Comparison of ENCODE assay signal across 24 cellular contexts in genomic region chr7:88391247-88391646, GRCh38.
"Had no signal": no experiment of that assay in that cellular context is flagged by ENCODE, and none has a peak within 500 bp of the region (broad histone marks: within the 10 kb centered on the region; RNA-seq: fewer than 3 reads in every experiment).

No MANE protein-coding gene starts in this region.

- DNase-seq: effector memory CD8-positive, alpha-beta T cell; erythroblast; hypothalamus; immature natural killer cell; islet precursor cell; kidney glomerular epithelial cell; left colon; left ventricle myocardium superior; lower lobe of right lung; natural killer cell; occipital lobe; ovary; posterior cingulate gyrus; psoas muscle; right cardiac atrium; sigmoid colon; stimulated activated CD4-positive, alpha-beta T cell treated with anti-CD3 and anti-CD28 coated beads, Interleukin-2, amount 100 ng/mL, for 24 hours; stimulated activated CD4-positive, alpha-beta T cell treated with anti-CD3 and anti-CD28 coated beads, Interleukin-4, amount 100 ng/mL, for 24 hours; stimulated activated naive CD4-positive, alpha-beta T cell treated with Interleukin-2 at 50 U/mL for 16 hours; stomach; thyroid gland; trophoblast cell had no signal

- H3K27ac ChIP-seq: lower lobe of right lung, ovary, psoas muscle, sigmoid colon, stomach, thyroid gland, vagina had no signal

- ATAC-seq: effector memory CD8-positive, alpha-beta T cell; left colon; left ventricle myocardium superior; lower lobe of right lung; natural killer cell; psoas muscle; right cardiac atrium; stimulated activated effector memory CD8-positive, alpha-beta T cell treated with anti-CD3 and anti-CD28 coated beads, Interleukin-12 subunit alpha, Interleukin-12 subunit beta, amount 100 ng/mL, for 72 hours had no signal
